Comparison of ENCODE assay signal across 18 cellular contexts in genomic region chr20:61558726-61559125, GRCh38.
DNase-seq lines count a peak whose midpoint lies in the region; ATAC-seq and TF ChIP-seq lines count a peak whose summit lies in the region.
"Had no signal": no experiment of that assay in that cellular context is flagged by ENCODE, and none has a peak within 500 bp of the region (broad histone marks: within the 10 kb centered on the region; RNA-seq: fewer than 3 reads in every experiment).

No MANE protein-coding gene starts in this region.

- H3K27me3 ChIP-seq in endodermal cell (ENCODE audit: control insufficient read depth, insufficient read depth, low read length, poor library complexity, severe bottlenecking) (no peaks in the 10 kb centered on the region), osteoblast (ENCODE audit: insufficient read depth, low read length) (no peaks in the 10 kb centered on the region)
- H3K27me3 ChIP-seq: right atrium auricular region had no signal

- H3K9me3 ChIP-seq in endodermal cell (ENCODE audit: control insufficient read depth, low read length) (no peaks in the 10 kb centered on the region), osteoblast (ENCODE audit: low read depth, low read length) (no peaks in the 10 kb centered on the region)
- H3K9me3 ChIP-seq: right atrium auricular region had no signal

- H3K4me3 Mint-ChIP-seq in endodermal cell = no peak overlapping the region
- H3K4me3 Mint-ChIP-seq: central memory CD8-positive, alpha-beta T cell; naive thymus-derived CD8-positive, alpha-beta T cell; T-helper 17 cell had no signal

- H4K20me1 ChIP-seq in osteoblast (ENCODE audit: insufficient read depth, low read length) = no peaks in the 10 kb centered on the region

- H2AFZ ChIP-seq in osteoblast (ENCODE audit: low read length) = no peak overlapping the region

- H3K9me3 Mint-ChIP-seq in endodermal cell = no peaks in the 10 kb centered on the region
- H3K9me3 Mint-ChIP-seq: central memory CD8-positive, alpha-beta T cell had no signal

- no peak overlapping the region for H3K4me2 ChIP-seq in osteoblast (ENCODE audit: insufficient read depth, low read length)

- H3K36me3 Mint-ChIP-seq in endodermal cell (ENCODE audit: low read depth) = no peaks in the 10 kb centered on the region
- H3K36me3 Mint-ChIP-seq: naive thymus-derived CD8-positive, alpha-beta T cell had no signal

- peaks cover 23% of the 10 kb centered on the region for H3K27me3 Mint-ChIP-seq in endodermal cell (ENCODE audit: insufficient read depth)
- H3K27me3 Mint-ChIP-seq: central memory CD8-positive, alpha-beta T cell; naive thymus-derived CD8-positive, alpha-beta T cell; T-helper 17 cell had no signal

- ATAC-seq in GM19467 (IDR thresholded peaks at IDR 0.05; ENCODE audit: unreplicated experiment) = no peak
- ATAC-seq: activated CD4-positive, CD25-positive, alpha-beta regulatory T cell treated with anti-CD3 and anti-CD28 coated beads, Interleukin-2, amount 50 U/mL, for 24 hours; left lobe of liver; naive thymus-derived CD8-positive, alpha-beta T cell; T-helper 17 cell had no signal

- peaks cover 8% of the 10 kb centered on the region for H3K4me1 ChIP-seq in endodermal cell (ENCODE audit: control insufficient read depth, insufficient read depth, low read length)
- H3K4me1 ChIP-seq in osteoblast (ENCODE audit: insufficient read depth, low read length) = peaks cover 12% of the 10 kb centered on the region
- H3K4me1 ChIP-seq: right atrium auricular region had no signal

- TF ChIP-seq CTCF in endodermal cell (conservative IDR thresholded peaks at IDR 0.05) = no peak
- no peak for TF ChIP-seq CTCF in osteoblast (IDR thresholded peaks at IDR 0.05; ENCODE audit: extremely low read depth, low read depth, low read length)

- H3K4me1 Mint-ChIP-seq in endodermal cell = peaks cover 31% of the 10 kb centered on the region
- H3K4me1 Mint-ChIP-seq: central memory CD8-positive, alpha-beta T cell; T-helper 17 cell had no signal

- no peaks in the 10 kb centered on the region for H3K36me3 ChIP-seq in endodermal cell (ENCODE audit: control insufficient read depth, insufficient read depth, low read length)
- H3K36me3 ChIP-seq in osteoblast (ENCODE audit: insufficient read depth, low read length) = no peaks in the 10 kb centered on the region
- H3K36me3 ChIP-seq: right atrium auricular region had no signal

- no peak overlapping the region for H3K4me3 ChIP-seq in endodermal cell (ENCODE audit: low read length)
- H3K4me3 ChIP-seq in osteoblast (ENCODE audit: insufficient read depth, low read length) = no peak overlapping the region
- H3K4me3 ChIP-seq: right atrium auricular region had no signal

- WGBS in endodermal cell (ENCODE audit: insufficient coverage in 1 of 2, insufficient read length in 1 of 2), 2 experiments = 75 to 85% methylated on average over 10 of the region's 10 CpGs

- no peaks in the 10 kb centered on the region for H3K79me2 ChIP-seq in osteoblast (ENCODE audit: insufficient read depth, low read length)

- no peak overlapping the region for H3K27ac ChIP-seq in endodermal cell (ENCODE audit: low read depth, low read length)
- H3K27ac ChIP-seq in osteoblast (ENCODE audit: low read depth, low read length) = no peak overlapping the region
- H3K27ac ChIP-seq: right atrium auricular region had no signal

- H3K9ac ChIP-seq in endodermal cell (ENCODE audit: extremely low read depth, low read length, poor library complexity, severe bottlenecking) = no peak overlapping the region

- DNase-seq in GM04503 (ENCODE audit: low read depth) = peak; percentile 8
- peak; percentile 56 for DNase-seq in NCI-H187 treated with DMSO at 0.1 percent for 48 hours (lab: John Stamatoyannopoulos, UW)
- peak; percentile 75 for DNase-seq in endodermal cell
- peak; percentile 78 for DNase-seq in osteoblast (ENCODE audit: insufficient read length, low spot score, missing footprints)
- no peak for DNase-seq in GF-D8 (lab: John Stamatoyannopoulos, UW)
- no peak for DNase-seq in OCI-M2 (lab: John Stamatoyannopoulos, UW; ENCODE audit: unreplicated experiment)
- DNase-seq in GM19240 (ENCODE audit: insufficient read length, low spot score) = no peak
- DNase-seq: activated naive CD4-positive, alpha-beta T cell; C1 segment of cervical spinal cord; head of caudate nucleus; naive thymus-derived CD8-positive, alpha-beta T cell; stimulated activated CD4-positive, alpha-beta T cell treated with anti-CD3 and anti-CD28 coated beads, Interleukin-2, amount 100 ng/mL, for 48 hours; T-helper 17 cell had no signal

- H3K27ac Mint-ChIP-seq in endodermal cell = no peak overlapping the region
- H3K27ac Mint-ChIP-seq: naive thymus-derived CD8-positive, alpha-beta T cell; T-helper 17 cell had no signal

Comparison
In these comparisons a context has a peak if more than half of its experiments do, and no peak if none do; other contexts are left out.
1. DNase-seq: peak in GM04503 (single experiment), NCI-H187 treated with DMSO at 0.1 percent for 48 hours (single experiment), endodermal cell (single experiment) and osteoblast (single experiment); none in GF-D8 (single experiment), OCI-M2 (single experiment) and GM19240 (single experiment).